Comparison of ENCODE assay signal across 9 cellular contexts in genomic region chr3:133570139-133570936, GRCh38. TPM values are rescaled to one million over a fixed set of nuclear protein-coding genes. Genes with fewer than 3 reads are reported as not detected.
DNase-seq lines count a peak whose midpoint lies in the region; ATAC-seq and TF ChIP-seq lines count a peak whose summit lies in the region.
"Had no signal": no experiment of that assay in that cellular context is flagged by ENCODE, and none has a peak within 500 bp of the region (broad histone marks: within the 10 kb centered on the region; RNA-seq: fewer than 3 reads in every experiment).

No MANE protein-coding gene starts in this region.

- peak overlapping the region; percentile 67 for H3K27ac ChIP-seq in left ventricle myocardium inferior (replicated peaks)
- peak overlapping the region in 12 of 21 experiments; percentile 1 to 63 (median 32) for H3K27ac ChIP-seq in skin epidermis

- TF ChIP-seq CTCF in WTC11 (IDR thresholded peaks at IDR 0.05) (no peak), left ventricle myocardium inferior (IDR thresholded peaks at IDR 0.05; ENCODE audit: borderline replicate concordance) (no peak)

- H3K9me3 ChIP-seq in left ventricle myocardium inferior (replicated peaks) = no peaks in the 10 kb centered on the region

- CTCF ChIA-PET in WTC11 (lab: Charles Lee) = interaction anchor here (1.7 kb wide), 1 partner anchor 76 kb away, joined by 4 read pairs; no protein-coding TSS in a partner anchor

- H3K36me3 ChIP-seq in left ventricle myocardium inferior = peaks cover 5% of the 10 kb centered on the region

- no peak overlapping the region for H3K4me3 ChIP-seq in left ventricle myocardium inferior
- no peak overlapping the region for H3K4me3 ChIP-seq in skin epidermis

- H3K36me3 Mint-ChIP-seq in WTC11 = peaks cover 9% of the 10 kb centered on the region

- H3K27me3 Mint-ChIP-seq in WTC11 (ENCODE audit: low read depth) = no peaks in the 10 kb centered on the region

- H3K4me1 ChIP-seq in left ventricle myocardium inferior = peaks cover 45% of the 10 kb centered on the region

- H3K9me3 Mint-ChIP-seq in WTC11 = no peaks in the 10 kb centered on the region

- H3K27me3 ChIP-seq in left ventricle myocardium inferior (ENCODE audit: low read depth) = no peaks in the 10 kb centered on the region

- no peak overlapping the region for H3K4me3 Mint-ChIP-seq in WTC11

- POLR2A ChIA-PET in WTC11 (lab: Charles Lee) = interaction anchor here (1.0 to 1.1 kb wide), 2 partner anchors 23 to 53 kb away, joined by 3 read pairs; no protein-coding TSS in a partner anchor

- peaks cover 17% of the 10 kb centered on the region for H3K4me1 Mint-ChIP-seq in WTC11

- no peak for ATAC-seq in WTC11
- no peak for ATAC-seq in GM21576 (IDR thresholded peaks at IDR 0.05; ENCODE audit: unreplicated experiment)
- no peak for ATAC-seq in GM18868 (IDR thresholded peaks at IDR 0.05; ENCODE audit: unreplicated experiment)

- intact Hi-C loops in left ventricle myocardium inferior (cut with micrococcal nuclease) = loop anchor here (10.0 kb wide), 1 partner anchor 846 kb away; the partner anchor contains the start of gene NPHP3

- DNase-seq in H4 (ENCODE audit: low spot score) (peak; percentile 50), WTC11 (ENCODE audit: low spot score) (no peak), left ventricle myocardium inferior (no peak), AML-193 (lab: John Stamatoyannopoulos, UW) (no peak), cerebellar cortex (ENCODE audit: low spot score) (no peak)
- DNase-seq: stimulated activated naive CD4-positive, alpha-beta T cell had no signal

- H3K27ac Mint-ChIP-seq in WTC11 = peak overlapping the region; percentile 33; the same call in 1 of the 2 replicates

TF ChIP-seq in WTC11, 78 proteins besides CTCF, POLR2A, EP300 and RAD21 (continues in another document):
- TF ChIP-seq FOXJ3 (CRISPR knock-in tag; IDR thresholded peaks at IDR 0.05; ENCODE audit: borderline replicate concordance) (no peak), NR3C1 (CRISPR knock-in tag; conservative IDR thresholded peaks at IDR 0.05; ENCODE audit: low read depth) (no peak), TCF7 (CRISPR knock-in tag; IDR thresholded peaks at IDR 0.05; ENCODE audit: low read depth) (no peak), SOX15 (CRISPR knock-in tag; IDR thresholded peaks at IDR 0.05) (no peak), ZNF512 (CRISPR knock-in tag; IDR thresholded peaks at IDR 0.05; ENCODE audit: borderline replicate concordance) (no peak), TEAD4 (CRISPR knock-in tag; IDR thresholded peaks at IDR 0.05) (no peak), MAX (CRISPR knock-in tag; IDR thresholded peaks at IDR 0.05) (no peak), MLX (CRISPR knock-in tag; IDR thresholded peaks at IDR 0.05) (no peak), CDX4 (CRISPR knock-in tag; IDR thresholded peaks at IDR 0.05; ENCODE audit: borderline replicate concordance) (no peak), SP1 (CRISPR knock-in tag; conservative IDR thresholded peaks at IDR 0.05) (no peak), NFYB (CRISPR knock-in tag; conservative IDR thresholded peaks at IDR 0.05; ENCODE audit: low read depth) (no peak), ATF2 (CRISPR knock-in tag; IDR thresholded peaks at IDR 0.05; ENCODE audit: borderline replicate concordance, low read depth) (no peak), ZSCAN18 (CRISPR knock-in tag; IDR thresholded peaks at IDR 0.05) (no peak), NR2C2 (CRISPR knock-in tag; IDR thresholded peaks at IDR 0.05) (no peak), FOXP4 (CRISPR knock-in tag; IDR thresholded peaks at IDR 0.05) (no peak), OVOL2 (CRISPR knock-in tag; IDR thresholded peaks at IDR 0.05; ENCODE audit: borderline replicate concordance) (no peak), ZNF671 (CRISPR knock-in tag; IDR thresholded peaks at IDR 0.05) (no peak)

RNA-seq across cellular contexts. Expression of gene CDV3, which starts 3.1 kb away (rescaled TPM):
- 73.0 and 114 TPM in 2 replicates for total RNA-seq in H4 (2014; rRNA removed; shearing (Covaris generic))
- total RNA-seq in WTC11 (2021) = 128 to 162 TPM (median 132 TPM) in 3 replicates
- total RNA-seq in left ventricle myocardium inferior = 134 TPM
